In the genomic region with DNA sequence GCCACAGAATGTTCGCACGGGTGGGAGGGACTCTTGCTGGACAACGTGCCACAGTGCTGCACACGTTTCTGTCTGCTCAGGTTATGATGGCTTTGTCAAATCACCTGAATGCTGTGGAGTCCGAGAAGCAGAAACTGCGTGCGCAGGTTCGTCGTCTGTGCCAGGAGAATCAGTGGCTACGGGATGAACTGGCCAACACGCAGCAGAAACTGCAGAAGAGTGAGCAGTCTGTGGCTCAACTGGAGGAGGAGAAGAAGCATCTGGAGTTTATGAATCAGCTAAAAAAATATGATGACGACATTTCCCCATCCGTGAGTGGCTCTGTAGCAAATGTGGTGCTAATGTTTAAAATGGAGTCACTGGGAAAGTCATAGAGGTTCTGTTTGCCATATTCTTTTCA, we compare ENCODE assay signal across 14 cellular contexts. TPM values are rescaled to one million over a fixed set of nuclear protein-coding genes. Genes with fewer than 3 reads are reported as not detected.
A peak's percentile ranks its signal among the peaks of the same experiment; 100 is the strongest.
DNase-seq lines count a peak whose midpoint lies in the region; ATAC-seq and TF ChIP-seq lines count a peak whose summit lies in the region.
"Had no signal": no experiment of that assay in that cellular context is flagged by ENCODE, and none has a peak within 500 bp of the region (broad histone marks: within the 10 kb centered on the region; RNA-seq: fewer than 3 reads in every experiment).

No MANE protein-coding gene starts in this region.

- TF ChIP-seq CTCF in RWPE1 (conservative IDR thresholded peaks at IDR 0.05; ENCODE audit: low read depth) (no peak), fibroblast of mammary gland (conservative IDR thresholded peaks at IDR 0.05; ENCODE audit: control insufficient read depth, insufficient read depth, low read depth, low read length) (no peak), omental fat pad (IDR thresholded peaks at IDR 0.05) (no peak)

- peak; percentile 41 for DNase-seq in Ammon's horn (ENCODE audit: low spot score)
- DNase-seq in RWPE1 (ENCODE audit: low spot score): no peak
- peak; percentile 93 for DNase-seq in fibroblast of mammary gland (ENCODE audit: low read depth)
- no peak for DNase-seq in omental fat pad (ENCODE audit: low spot score)
- DNase-seq in stimulated activated effector memory CD8-positive, alpha-beta T cell treated with anti-CD3 and anti-CD28 coated beads, Interleukin-12 subunit alpha, Interleukin-12 subunit beta, amount 100 ng/mL, for 72 hours (ENCODE audit: low spot score in 2 of 2): no peak
- DNase-seq in nucleus accumbens (lab: John Stamatoyannopoulos, UW): no peak
- DNase-seq in mucosa of gallbladder (ENCODE audit: low spot score): no peak
- DNase-seq: mucosa of descending colon; NCI-H1930; NCI-H82; SHP77; stimulated activated naive CD8-positive, alpha-beta T cell treated with anti-CD3 and anti-CD28 coated beads, Interleukin-15, amount 100 ng/mL, for 72 hours had no signal

- H3K36me3 Mint-ChIP-seq in stimulated activated effector memory CD8-positive, alpha-beta T cell treated with anti-CD3 and anti-CD28 coated beads, Interleukin-12 subunit alpha, Interleukin-12 subunit beta, amount 100 ng/mL, for 72 hours: peaks cover 100% of the 10 kb centered on the region

- CTCF ChIA-PET in RWPE1 (lab: Yijun Ruan, JAX): no interaction called here

- no peak overlapping the region for H3K4me3 Mint-ChIP-seq in stimulated activated effector memory CD8-positive, alpha-beta T cell treated with anti-CD3 and anti-CD28 coated beads, Interleukin-12 subunit alpha, Interleukin-12 subunit beta, amount 100 ng/mL, for 72 hours
- H3K4me3 Mint-ChIP-seq: stimulated activated naive CD8-positive, alpha-beta T cell treated with anti-CD3 and anti-CD28 coated beads, Interleukin-15, amount 100 ng/mL, for 72 hours had no signal

- no peaks in the 10 kb centered on the region for H3K9me3 Mint-ChIP-seq in stimulated activated effector memory CD8-positive, alpha-beta T cell treated with anti-CD3 and anti-CD28 coated beads, Interleukin-12 subunit alpha, Interleukin-12 subunit beta, amount 100 ng/mL, for 72 hours
- H3K9me3 Mint-ChIP-seq: stimulated activated naive CD8-positive, alpha-beta T cell treated with anti-CD3 and anti-CD28 coated beads, Interleukin-15, amount 100 ng/mL, for 72 hours had no signal

- POLR2A ChIA-PET in RWPE1 (lab: Yijun Ruan, JAX; ENCODE audit: low non-redundant PET): no interaction called here

- H3K4me3 ChIP-seq in fibroblast of mammary gland (ENCODE audit: control insufficient read depth, low read depth, low read length): no peak overlapping the region
- H3K4me3 ChIP-seq: mucosa of descending colon had no signal

- H3K27ac ChIP-seq in RWPE1: peak overlapping the region; percentile 21; the same call in 1 of the 2 replicates
- H3K27ac ChIP-seq: C4-2B had no signal

- ATAC-seq in omental fat pad (ENCODE audit: low FRiP score) (peak; percentile 30), GM21390 (IDR thresholded peaks at IDR 0.05; ENCODE audit: unreplicated experiment) (no peak)
- ATAC-seq in stimulated activated effector memory CD8-positive, alpha-beta T cell treated with anti-CD3 and anti-CD28 coated beads, Interleukin-12 subunit alpha, Interleukin-12 subunit beta, amount 100 ng/mL, for 72 hours: no peak
- ATAC-seq: stimulated activated naive CD8-positive, alpha-beta T cell treated with anti-CD3 and anti-CD28 coated beads, Interleukin-15, amount 100 ng/mL, for 72 hours had no signal

- H3K27ac Mint-ChIP-seq in stimulated activated effector memory CD8-positive, alpha-beta T cell treated with anti-CD3 and anti-CD28 coated beads, Interleukin-12 subunit alpha, Interleukin-12 subunit beta, amount 100 ng/mL, for 72 hours: no peak overlapping the region
- H3K27ac Mint-ChIP-seq: stimulated activated naive CD8-positive, alpha-beta T cell treated with anti-CD3 and anti-CD28 coated beads, Interleukin-15, amount 100 ng/mL, for 72 hours had no signal

- H3K4me1 Mint-ChIP-seq in stimulated activated effector memory CD8-positive, alpha-beta T cell treated with anti-CD3 and anti-CD28 coated beads, Interleukin-12 subunit alpha, Interleukin-12 subunit beta, amount 100 ng/mL, for 72 hours: peaks cover 7% of the 10 kb centered on the region
- H3K4me1 Mint-ChIP-seq: stimulated activated naive CD8-positive, alpha-beta T cell treated with anti-CD3 and anti-CD28 coated beads, Interleukin-15, amount 100 ng/mL, for 72 hours had no signal

RNA-seq across cellular contexts. Expression of a gene that starts 28.5 kb away (rescaled TPM):
- total RNA-seq in omental fat pad: 100 to 1,000 TPM; 195 to 349 (median 289) TPM
- 171 TPM for total RNA-seq in mucosa of gallbladder

RNA-seq across cellular contexts. Expression of a gene that starts 57.8 kb away (rescaled TPM):
- 1 to 10 TPM; 2.7 to 8.2 (median 4.0) TPM for total RNA-seq in omental fat pad
- 8.5 TPM for total RNA-seq in mucosa of gallbladder

RNA-seq across cellular contexts. Expression of a gene that starts 58.1 kb away (rescaled TPM):
- total RNA-seq in omental fat pad (100 to 1,000 TPM in 2 of 4 donors, 10 to 100 TPM in 2; 66.1 to 145 (median 97.1) TPM), mucosa of gallbladder (94.0 TPM)

Comparison
In these comparisons a context has a peak if more than half of its experiments do, and no peak if none do; other contexts are left out.
1. DNase-seq: peak in Ammon's horn (single experiment) and fibroblast of mammary gland (single experiment); none in RWPE1 (single experiment), omental fat pad (single experiment), stimulated activated effector memory CD8-positive, alpha-beta T cell treated with anti-CD3 and anti-CD28 coated beads, Interleukin-12 subunit alpha, Interleukin-12 subunit beta, amount 100 ng/mL, for 72 hours (0 of 2), nucleus accumbens (0 of 56) and mucosa of gallbladder (single experiment).